11 cellular contexts compared by ENCODE assay signal in genomic region chr14:59957890-59958289, GRCh38. TPM values are rescaled to one million over a fixed set of nuclear protein-coding genes. Genes with fewer than 3 reads are reported as not detected.
DNase-seq lines count a peak whose midpoint lies in the region; ATAC-seq and FAIRE-seq lines count a peak whose summit lies in the region.
"Not testable (repeated sequence)": the region's sequence is repeated elsewhere in the genome, so short reads cannot be mapped to it uniquely, and the experiment has no call there.
"Had no signal": no experiment of that assay in that cellular context is flagged by ENCODE, and none has a peak within 500 bp of the region (broad histone marks: within the 10 kb centered on the region; RNA-seq: fewer than 3 reads in every experiment).

No MANE protein-coding gene starts in this region.

- intact Hi-C loops in Right ventricle myocardium inferior (cut with DNase I); sciatic nerve (cut with DNase I): not testable (repeated sequence)

- peak; percentile 89 for DNase-seq in NCI-H524 treated with DMSO at 0.1 percent for 48 hours (lab: John Stamatoyannopoulos, UW)
- peak; percentile 23 for DNase-seq in Right ventricle myocardium inferior (ENCODE audit: missing footprints)
- peak; percentile 80 for DNase-seq in mesenteric fat pad (ENCODE audit: low spot score)
- peak; percentile 48 for DNase-seq in sciatic nerve (ENCODE audit: low spot score)
- not testable (repeated sequence) for DNase-seq in urothelium cell line (ENCODE audit: low spot score)

- peak; percentile 72 for FAIRE-seq in urothelium cell line (lab: Jason Lieb, UNC)

- not testable (repeated sequence) for ATAC-seq in Right ventricle myocardium inferior, sciatic nerve

RNA-seq across cellular contexts. Expression of gene LRRC9, which starts 37.9 kb away (rescaled TPM):
- total RNA-seq in Right ventricle myocardium inferior = 0.19 TPM
- not detected for total RNA-seq in mesenteric fat pad
- total RNA-seq in sciatic nerve = not detected
- total RNA-seq: A673; CD4-positive, CD25-positive, alpha-beta regulatory T cell; CD8-positive, alpha-beta memory T cell; Daoy; G401; GM12878 had no signal
